Comparison of ENCODE assay signal across 9 cellular contexts in genomic region chr10:6647811-6648526, GRCh38.
A peak's percentile ranks its signal among the peaks of the same experiment; 100 is the strongest.
DNase-seq lines count a peak whose midpoint lies in the region; ATAC-seq and TF ChIP-seq lines count a peak whose summit lies in the region.
"Had no signal": no experiment of that assay in that cellular context is flagged by ENCODE, and none has a peak within 500 bp of the region (broad histone marks: within the 10 kb centered on the region; RNA-seq: fewer than 3 reads in every experiment).

No MANE protein-coding gene starts in this region.

- WGBS in esophagus muscularis mucosa = 51% methylated on average over 13 of the region's 13 CpGs

- peak; percentile 96 for ATAC-seq in GM23338
- ATAC-seq in HG02840 (IDR thresholded peaks at IDR 0.05; ENCODE audit: low FRiP score, unreplicated experiment) = no peak

- no peaks in the 10 kb centered on the region for H3K9me2 ChIP-seq in GM23338 (ENCODE audit: insufficient read depth)

- DNase-seq in Calu3 = peak; percentile 71
- DNase-seq in GM23338 (ENCODE audit: low spot score) = peak; percentile 93
- peak; percentile 7 for DNase-seq in NCI-H526 treated with DMSO at 0.1 percent for 48 hours (lab: John Stamatoyannopoulos, UW)
- DNase-seq in activated CD8-positive, alpha-beta memory T cell treated with anti-CD3 and anti-CD28 coated beads, Interleukin-2, amount 50 U/mL, for 48 hours = peak; percentile 82
- no peak for DNase-seq in esophagus muscularis mucosa (ENCODE audit: extremely low spot score)
- DNase-seq in pons (ENCODE audit: low spot score) = peak; percentile 75
- DNase-seq in NCI-H1694 treated with DMSO at 0.1 percent for 48 hours (lab: John Stamatoyannopoulos, UW) = no peak

- H3K4me1 Mint-ChIP-seq in Calu3 (ENCODE audit: low read depth, unreplicated experiment) = no peaks in the 10 kb centered on the region
- peaks cover 21% of the 10 kb centered on the region for H3K4me1 Mint-ChIP-seq in GM23338

- intact Hi-C loops in Calu3 (cut with micrococcal nuclease; ENCODE audit: unreplicated experiment) = loop anchor here (5.0 to 10.0 kb wide), 2 partner anchors 63 to 231 kb away; partner anchors contain the start of gene PRKCQ
- intact Hi-C loops in esophagus muscularis mucosa (cut with DNase I) = no loop called here

- H3K36me3 ChIP-seq in GM23338 (ENCODE audit: insufficient read depth) (no peaks in the 10 kb centered on the region), esophagus muscularis mucosa (no peaks in the 10 kb centered on the region)

- no peaks in the 10 kb centered on the region for H3K79me2 ChIP-seq in GM23338 (replicated peaks; ENCODE audit: insufficient read depth)

- peak overlapping the region; percentile 18; the same call in 1 of the 2 replicates for H3K27ac ChIP-seq in GM23338 (ENCODE audit: low read depth)
- no peak overlapping the region for H3K27ac ChIP-seq in esophagus muscularis mucosa (replicated peaks in 1 of 4)

- H3K4me1 ChIP-seq in GM23338 (ENCODE audit: insufficient read depth) = peaks cover 29% of the 10 kb centered on the region
- H3K4me1 ChIP-seq in esophagus muscularis mucosa = no peaks in the 10 kb centered on the region

- H3K36me3 Mint-ChIP-seq in Calu3 (ENCODE audit: insufficient read depth, unreplicated experiment) (no peaks in the 10 kb centered on the region), GM23338 (ENCODE audit: low read depth) (no peaks in the 10 kb centered on the region)
- H3K36me3 Mint-ChIP-seq: activated naive CD8-positive, alpha-beta T cell had no signal

- no peaks in the 10 kb centered on the region for H4K20me1 ChIP-seq in GM23338 (replicated peaks; ENCODE audit: insufficient read depth)

- no peaks in the 10 kb centered on the region for H3F3A ChIP-seq in GM23338 (replicated peaks; ENCODE audit: low read depth)

- no peaks in the 10 kb centered on the region for H3K9me3 Mint-ChIP-seq in Calu3 (ENCODE audit: low read depth, unreplicated experiment)
- no peaks in the 10 kb centered on the region; the same call in 2 of the 3 replicates for H3K9me3 Mint-ChIP-seq in GM23338

- H3K4me3 Mint-ChIP-seq in Calu3 (ENCODE audit: low read depth, unreplicated experiment) (no peak overlapping the region), GM23338 (no peak overlapping the region)
- H3K4me3 Mint-ChIP-seq: activated naive CD8-positive, alpha-beta T cell had no signal

- H3K27ac Mint-ChIP-seq in Calu3 (ENCODE audit: unreplicated experiment) (no peak overlapping the region), GM23338 (no peak overlapping the region; the same call in 1 of the 2 replicates)
- H3K27ac Mint-ChIP-seq: activated naive CD8-positive, alpha-beta T cell had no signal

- H3K9me3 ChIP-seq in esophagus muscularis mucosa = no peaks in the 10 kb centered on the region

- peaks cover 82% of the 10 kb centered on the region for H3K27me3 Mint-ChIP-seq in Calu3 (ENCODE audit: unreplicated experiment)
- H3K27me3 Mint-ChIP-seq in GM23338 (ENCODE audit: insufficient read depth, low read depth, poor library complexity) = peaks cover 4% of the 10 kb centered on the region
- H3K27me3 Mint-ChIP-seq: activated naive CD8-positive, alpha-beta T cell had no signal

- TF ChIP-seq CTCF in Calu3 (IDR thresholded peaks at IDR 0.05; ENCODE audit: unreplicated experiment) (peak; percentile 88), GM23338 (conservative IDR thresholded peaks at IDR 0.05; ENCODE audit: low read depth in 2 of 2) (peak; percentile 82 to 85), esophagus muscularis mucosa (IDR thresholded peaks at IDR 0.05) (peak in 2 of 3 experiments; percentile 34 to 52)

- no TSS peak for BruUV-seq in Calu3 (replicated peaks; lab: Mats Ljungman, UMichigan)

- H3K27me3 ChIP-seq in GM23338 (ENCODE audit: insufficient read depth) (no peaks in the 10 kb centered on the region), esophagus muscularis mucosa (peaks cover 0 to 37% (median 0%) of the 10 kb centered on the region in 4 donors)

- TF ChIP-seq POLR2A in esophagus muscularis mucosa (IDR thresholded peaks at IDR 0.05; ENCODE audit: low read depth) = no peak

- no peak overlapping the region for H3K4me3 ChIP-seq in GM23338
- H3K4me3 ChIP-seq in esophagus muscularis mucosa = no peak overlapping the region

- H3K4me2 ChIP-seq in GM23338 = peak overlapping the region; percentile 41

- TF ChIP-seq EP300 in esophagus muscularis mucosa (IDR thresholded peaks at IDR 0.05) = no peak

- CTCF ChIA-PET in Calu3 (lab: Charles Lee) = no interaction called here

- peak overlapping the region; percentile 23 for H2AFZ ChIP-seq in GM23338

TF ChIP-seq in GM23338, 12 proteins besides CTCF, POLR2A, EP300 and RAD21:
- TF ChIP-seq ZNF331 (CRISPR knock-in tag; IDR thresholded peaks at IDR 0.05; ENCODE audit: low read depth) = peak; percentile 79
- no peak for TF ChIP-seq ZNF114 (CRISPR knock-in tag; IDR thresholded peaks at IDR 0.05)
TF ChIP-seq in GM23338: peak in this region for 1.

Comparison
In these comparisons a context has a peak if more than half of its experiments do, and no peak if none do; other contexts are left out.
1. DNase-seq: peak in Calu3 (single experiment), GM23338 (single experiment), NCI-H526 treated with DMSO at 0.1 percent for 48 hours (single experiment), activated CD8-positive, alpha-beta memory T cell treated with anti-CD3 and anti-CD28 coated beads, Interleukin-2, amount 50 U/mL, for 48 hours (single experiment) and pons (single experiment); none in esophagus muscularis mucosa (single experiment) and NCI-H1694 treated with DMSO at 0.1 percent for 48 hours (single experiment).
2. Peak in every context shown above with its lines, with median percentiles within 50 percentile points of each other: CTCF ChIP-seq.